ENCODE assay signal across 20 cellular contexts in genomic region chr18:65468881-65469280, GRCh38.
DNase-seq lines count a peak whose midpoint lies in the region; TF ChIP-seq lines count a peak whose summit lies in the region.
"Had no signal": no experiment of that assay in that cellular context is flagged by ENCODE, and none has a peak within 500 bp of the region (broad histone marks: within the 10 kb centered on the region; RNA-seq: fewer than 3 reads in every experiment).

No MANE protein-coding gene starts in this region.

- WGBS in adrenal gland, 4 donors: 76 to 86% (median 83%) methylated on average over 3 of the region's 3 CpGs

- no peaks in the 10 kb centered on the region for H3K9me3 ChIP-seq in adrenal gland (replicated peaks in 1 of 3)
- H3K9me3 ChIP-seq: BLaER1 treated with 17β-estradiol and CSF1 and Interleukin-3, amounts not matched to agents 10 nM and 100 nM had no signal

- no peak overlapping the region for H3K27ac Mint-ChIP-seq in activated CD4-positive, alpha-beta T cell treated with anti-CD3 and anti-CD28 coated beads, Interleukin-2, amount 10 ng/mL, durations not matched to agents 7 days and 5 days
- H3K27ac Mint-ChIP-seq: CD8-positive, alpha-beta T cell; T-cell had no signal

- no peaks in the 10 kb centered on the region for H3K4me1 ChIP-seq in adrenal gland (replicated peaks in 1 of 2)
- H3K4me1 ChIP-seq: BLaER1 treated with 17β-estradiol and CSF1 and Interleukin-3, amounts not matched to agents 10 nM and 100 nM had no signal

- H3K4me3 ChIP-seq in H7 (ENCODE audit: insufficient read depth, low read depth, low read length) (no peak overlapping the region), adrenal gland (no peak overlapping the region)
- H3K4me3 ChIP-seq: BLaER1 treated with 17β-estradiol and CSF1 and Interleukin-3, amounts not matched to agents 10 nM and 100 nM had no signal

- TF ChIP-seq CTCF in adrenal gland (IDR thresholded peaks at IDR 0.05): no peak

- no peaks in the 10 kb centered on the region for H3K36me3 ChIP-seq in H7 (replicated peaks; ENCODE audit: control insufficient read depth, insufficient read depth, low read length)
- no peaks in the 10 kb centered on the region for H3K36me3 ChIP-seq in adrenal gland (replicated peaks in 1 of 2)
- H3K36me3 ChIP-seq: BLaER1 treated with 17β-estradiol and CSF1 and Interleukin-3, amounts not matched to agents 10 nM and 100 nM had no signal

- no peaks in the 10 kb centered on the region for H3K4me1 Mint-ChIP-seq in activated CD4-positive, alpha-beta T cell treated with anti-CD3 and anti-CD28 coated beads, Interleukin-2, amount 10 ng/mL, durations not matched to agents 7 days and 5 days
- H3K4me1 Mint-ChIP-seq: T-cell had no signal

- H3K36me3 Mint-ChIP-seq in activated CD4-positive, alpha-beta T cell treated with anti-CD3 and anti-CD28 coated beads, Interleukin-2, amount 10 ng/mL, durations not matched to agents 7 days and 5 days (ENCODE audit: low read depth): no peaks in the 10 kb centered on the region
- H3K36me3 Mint-ChIP-seq: CD8-positive, alpha-beta T cell; T-cell had no signal

- CTCF ChIA-PET in activated CD4-positive, alpha-beta T cell treated with anti-CD3 and anti-CD28 coated beads, Interleukin-2, amount 10 ng/mL, durations not matched to agents 7 days and 5 days (lab: Charles Lee): no interaction called here

- intact Hi-C loops in adrenal gland (cut with DNase I): no loop called here

- no peak overlapping the region for H3K4me3 Mint-ChIP-seq in activated CD4-positive, alpha-beta T cell treated with anti-CD3 and anti-CD28 coated beads, Interleukin-2, amount 10 ng/mL, durations not matched to agents 7 days and 5 days
- H3K4me3 Mint-ChIP-seq: CD8-positive, alpha-beta T cell; T-cell had no signal

- no peaks in the 10 kb centered on the region for H3K27me3 ChIP-seq in H7 (ENCODE audit: control insufficient read depth, insufficient read depth, low read length)
- H3K27me3 ChIP-seq in adrenal gland: no peaks in the 10 kb centered on the region
- H3K27me3 ChIP-seq: BLaER1 treated with 17β-estradiol and CSF1 and Interleukin-3, amounts not matched to agents 10 nM and 100 nM had no signal

- H3K9me3 Mint-ChIP-seq in activated CD4-positive, alpha-beta T cell treated with anti-CD3 and anti-CD28 coated beads, Interleukin-2, amount 10 ng/mL, durations not matched to agents 7 days and 5 days: peaks cover 2% of the 10 kb centered on the region

- no peak overlapping the region for H3K27ac ChIP-seq in adrenal gland
- H3K27ac ChIP-seq: 22Rv1; BLaER1 treated with 17β-estradiol and CSF1 and Interleukin-3, amounts not matched to agents 10 nM and 100 nM had no signal

- POLR2A ChIA-PET in activated CD4-positive, alpha-beta T cell treated with anti-CD3 and anti-CD28 coated beads, Interleukin-2, amount 10 ng/mL, durations not matched to agents 7 days and 5 days (lab: Charles Lee): no interaction called here

- no peaks in the 10 kb centered on the region for H3K27me3 Mint-ChIP-seq in activated CD4-positive, alpha-beta T cell treated with anti-CD3 and anti-CD28 coated beads, Interleukin-2, amount 10 ng/mL, durations not matched to agents 7 days and 5 days
- H3K27me3 Mint-ChIP-seq: T-cell had no signal

- TF ChIP-seq POLR2A in adrenal gland (IDR thresholded peaks at IDR 0.05): no peak

- DNase-seq in NCI-H82 (lab: John Stamatoyannopoulos, UW): peak; percentile 21
- no peak for DNase-seq in NCI-H82 treated with DMSO at 0.1 percent for 48 hours (lab: John Stamatoyannopoulos, UW; ENCODE audit: unreplicated experiment)
- peak; percentile 60 for DNase-seq in NCI-H69 (lab: John Stamatoyannopoulos, UW)
- peak; percentile 70 for DNase-seq in inferior parietal cortex (ENCODE audit: extremely low spot score)
- no peak for DNase-seq in stimulated activated CD4-positive, alpha-beta T cell treated with anti-CD3 and anti-CD28 coated beads, Interleukin-4, amount 100 ng/mL, for 1 hour
- DNase-seq in activated CD4-positive, alpha-beta T cell treated with anti-CD3 and anti-CD28 coated beads, Interleukin-2, amount 10 ng/mL, durations not matched to agents 7 days and 5 days: no peak
- no peak for DNase-seq in H7
- DNase-seq in adrenal gland: no peak
- DNase-seq: ACHN; CD8-positive, alpha-beta T cell; GF-D8; KG1; NCI-H187 treated with DMSO at 0.1 percent for 48 hours; NCI-H2107; NCI-H226; NCI-H526 treated with DMSO at 0.1 percent for 48 hours; NK-92 treated with Interleukin-12 subunit alpha and Interleukin-12 subunit beta, amount 100 ng/mL, for 24 hours; T-cell had no signal

Comparison
In these comparisons a context has a peak if more than half of its experiments do, and no peak if none do; other contexts are left out.
1. DNase-seq: peak in NCI-H82 (single experiment), NCI-H69 (single experiment) and inferior parietal cortex (single experiment); none in NCI-H82 treated with DMSO at 0.1 percent for 48 hours (single experiment), stimulated activated CD4-positive, alpha-beta T cell treated with anti-CD3 and anti-CD28 coated beads, Interleukin-4, amount 100 ng/mL, for 1 hour (single experiment), activated CD4-positive, alpha-beta T cell treated with anti-CD3 and anti-CD28 coated beads, Interleukin-2, amount 10 ng/mL, durations not matched to agents 7 days and 5 days (single experiment), H7 (single experiment) and adrenal gland (0 of 7).